8 cellular contexts compared by ENCODE assay signal in the genomic region with DNA sequence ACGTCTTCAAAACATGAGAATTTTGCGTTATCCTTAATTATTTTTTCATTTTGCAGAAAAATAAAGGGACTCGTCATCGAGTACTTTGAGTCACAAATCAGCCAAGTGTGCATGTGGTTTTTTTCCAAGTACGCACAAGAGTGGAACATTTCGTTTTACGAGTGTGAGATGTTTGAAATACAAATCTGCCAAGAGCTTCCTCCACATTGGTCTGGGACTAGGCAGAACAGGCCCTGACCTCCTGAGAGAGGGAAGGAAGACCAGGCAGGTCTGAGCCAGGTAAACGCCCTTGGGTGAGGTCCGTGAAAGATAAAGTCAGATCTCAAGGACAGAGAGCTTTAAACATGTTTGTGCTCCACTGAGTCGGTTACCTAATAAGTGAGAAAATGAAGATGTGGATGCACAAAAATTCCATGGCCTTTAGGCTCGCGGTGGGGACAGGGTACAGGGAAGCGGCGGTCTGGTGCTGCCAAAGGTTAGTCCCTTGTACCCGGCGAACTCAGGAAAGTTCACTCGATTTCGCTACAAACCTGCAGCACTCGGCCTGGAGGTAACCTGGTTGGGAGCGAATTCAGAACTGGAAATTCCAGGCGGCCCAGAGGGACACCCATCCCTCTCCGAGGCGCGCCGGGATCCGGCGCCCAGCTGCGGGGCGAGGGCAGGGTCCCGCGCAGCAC. TPM values are rescaled to one million over a fixed set of nuclear protein-coding genes. Genes with fewer than 3 reads are reported as not detected.
DNase-seq lines count a peak whose midpoint lies in the region; ATAC-seq and TF ChIP-seq lines count a peak whose summit lies in the region.

No MANE protein-coding gene starts in this region.

- H4K20me1 ChIP-seq in Loucy (ENCODE audit: insufficient read depth, low read length, poor library complexity, severe bottlenecking): peaks cover 39% of the 10 kb centered on the region

- WGBS in right lobe of liver (ENCODE audit: insufficient coverage, low coverage, low lambda C conversion rate, missing lambda C conversion rate): 33% methylated on average over 16 of the region's 31 CpGs

- H3K79me2 ChIP-seq in Loucy (ENCODE audit: insufficient read depth, low read length): peaks cover 49% of the 10 kb centered on the region

- peak overlapping the region; percentile 91 for H2AFZ ChIP-seq in Loucy (ENCODE audit: low read length)

- peak overlapping the region; percentile 98 for H3K4me3 Mint-ChIP-seq in CD8-positive, alpha-beta T cell

- H3K9me3 Mint-ChIP-seq in CD8-positive, alpha-beta T cell: no peaks in the 10 kb centered on the region

- no peak for TF ChIP-seq POLR2A in right lobe of liver (IDR thresholded peaks at IDR 0.05)

- CTCF ChIA-PET in CD8-positive, alpha-beta T cell (lab: Charles Lee): interaction anchor here (0.8 to 3.4 kb wide), 21 partner anchors 8 to 348 kb away, joined by 3 to 27 read pairs (median 6); partner anchors contain the start of gene MED4

- no peaks in the 10 kb centered on the region for H3K27me3 ChIP-seq in CD8-positive, alpha-beta T cell (ENCODE audit: insufficient read depth, low read length)
- H3K27me3 ChIP-seq in Loucy (ENCODE audit: insufficient read depth, low read length, poor library complexity, severe bottlenecking): no peaks in the 10 kb centered on the region
- no peaks in the 10 kb centered on the region for H3K27me3 ChIP-seq in right lobe of liver
- no peaks in the 10 kb centered on the region for H3K27me3 ChIP-seq in thoracic aorta (replicated peaks; ENCODE audit: insufficient read depth)

- H3K27ac Mint-ChIP-seq in CD8-positive, alpha-beta T cell: peak overlapping the region; percentile 99

- H3K4me1 Mint-ChIP-seq in CD8-positive, alpha-beta T cell (ENCODE audit: low read depth): peaks cover 61% of the 10 kb centered on the region

- peak overlapping the region; percentile 98 for H3K4me3 ChIP-seq in CD8-positive, alpha-beta T cell (ENCODE audit: low read depth, low read length)
- H3K4me3 ChIP-seq in Loucy (ENCODE audit: low read length, poor library complexity, severe bottlenecking): peak overlapping the region; percentile 99
- H3K4me3 ChIP-seq in right lobe of liver: peak overlapping the region; percentile 93 to 97 (median 97)
- H3K4me3 ChIP-seq in thoracic aorta: peak overlapping the region; percentile 100

- H3K9me3 ChIP-seq in CD8-positive, alpha-beta T cell (ENCODE audit: low read length): no peaks in the 10 kb centered on the region
- H3K9me3 ChIP-seq in Loucy (ENCODE audit: insufficient read depth, low read depth, low read length) (no peaks in the 10 kb centered on the region), right lobe of liver (no peaks in the 10 kb centered on the region), thoracic aorta (no peaks in the 10 kb centered on the region)

- ATAC-seq in CD8-positive, alpha-beta T cell: peak; percentile 13
- peak; percentile 14 for ATAC-seq in GM21381 (IDR thresholded peaks at IDR 0.05; ENCODE audit: unreplicated experiment)
- ATAC-seq in right lobe of liver: peak; percentile 1 to 24 (median 10)
- peak; percentile 14 for ATAC-seq in thoracic aorta (ENCODE audit: insufficient number of reproducible peaks, low FRiP score, low read depth)

- H3K27me3 Mint-ChIP-seq in CD8-positive, alpha-beta T cell (ENCODE audit: low read depth): no peaks in the 10 kb centered on the region

- POLR2A ChIA-PET in CD8-positive, alpha-beta T cell (lab: Charles Lee): interaction anchor here (0.6 to 5.5 kb wide), 19 partner anchors 9 to 300 kb away, joined by 3 to 70 read pairs (median 7); partner anchors contain the start of gene MED4

- no peaks in the 10 kb centered on the region for H3K36me3 ChIP-seq in CD8-positive, alpha-beta T cell (ENCODE audit: insufficient read depth, low read length)
- H3K36me3 ChIP-seq in Loucy (ENCODE audit: insufficient read depth, low read length) (no peaks in the 10 kb centered on the region), right lobe of liver (no peaks in the 10 kb centered on the region), thoracic aorta (no peaks in the 10 kb centered on the region)

- H3K4me2 ChIP-seq in Loucy (ENCODE audit: low read depth, low read length, poor library complexity, severe bottlenecking): peak overlapping the region; percentile 92

- DNase-seq in CD8-positive, alpha-beta T cell: peak in 1 of 7 experiments; percentile 64
- DNase-seq in cerebellum (ENCODE audit: low spot score) (peak; percentile 37), right lobe of liver (no peak), thoracic aorta (ENCODE audit: low spot score) (no peak), NCI-H345 (lab: John Stamatoyannopoulos, UW) (no peak), NCI-H510A treated with DMSO at 0.1 percent for 48 hours (lab: John Stamatoyannopoulos, UW) (no peak)

- no peaks in the 10 kb centered on the region; the same call in 1 of the 2 replicates for H3F3A ChIP-seq in Loucy (ENCODE audit: low read depth)

- peak overlapping the region; percentile 92 for H3K27ac ChIP-seq in CD8-positive, alpha-beta T cell (ENCODE audit: low read depth, low read length)
- peak overlapping the region; percentile 99 to 100 (median 100) for H3K27ac ChIP-seq in right lobe of liver
- peak overlapping the region; percentile 67 to 100 for H3K27ac ChIP-seq in thoracic aorta

- TF ChIP-seq CTCF in CD8-positive, alpha-beta T cell (IDR thresholded peaks at IDR 0.05): no peak
- TF ChIP-seq CTCF in Loucy (conservative IDR thresholded peaks at IDR 0.05; ENCODE audit: low read length) (no peak), right lobe of liver (IDR thresholded peaks at IDR 0.05) (no peak), thoracic aorta (IDR thresholded peaks at IDR 0.05) (no peak)

- intact Hi-C loops in CD8-positive, alpha-beta T cell (cut with DNase I, micrococcal nuclease): loop anchor here (1.0 to 10.0 kb wide), 11 partner anchors 11 to 1212 kb away; partner anchors contain the start of genes CAB39L (in 2 of the 2), RB1 (in 2 of the 2), SETDB2 (in 2 of the 2) and FNDC3A (in 1 of the 2)
- intact Hi-C loops in right lobe of liver (cut with DNase I): loop anchor here in 1 of 2 donors (10.0 kb wide), 1 partner anchor 108 kb away; no protein-coding TSS in a partner anchor

- H3K9ac ChIP-seq in Loucy (ENCODE audit: low read depth, low read length, poor library complexity, severe bottlenecking): peak overlapping the region; percentile 97

- H3K36me3 Mint-ChIP-seq in CD8-positive, alpha-beta T cell: peaks cover 36% of the 10 kb centered on the region

- H3K4me1 ChIP-seq in CD8-positive, alpha-beta T cell (ENCODE audit: insufficient read depth, low read length): peaks cover 36% of the 10 kb centered on the region
- H3K4me1 ChIP-seq in Loucy (ENCODE audit: insufficient read depth, low read length, poor library complexity, severe bottlenecking) (peaks cover 46% of the 10 kb centered on the region), right lobe of liver (peaks cover 0 to 33% (median 10%) of the 10 kb centered on the region in 4 donors), thoracic aorta (ENCODE audit: control insufficient read depth in 1 of 2, low read depth in 2 of 2) (peaks cover 23 to 35% of the 10 kb centered on the region in 2 donors)

- H3K9me2 ChIP-seq in Loucy (replicated peaks; ENCODE audit: low read depth, low read length): no peaks in the 10 kb centered on the region

RNA-seq across cellular contexts. Expression of gene ITM2B, which starts 0.4 kb away (rescaled TPM):
- total RNA-seq in CD8-positive, alpha-beta T cell: 100 to 1,000 TPM; 280 to 308 TPM
- 117 TPM for total RNA-seq in cerebellum
- 100 to 1,000 TPM; 203 to 381 (median 320) TPM for total RNA-seq in right lobe of liver
- 100 to 1,000 TPM; 436 to 638 TPM for total RNA-seq in thoracic aorta
